In the genomic region with DNA sequence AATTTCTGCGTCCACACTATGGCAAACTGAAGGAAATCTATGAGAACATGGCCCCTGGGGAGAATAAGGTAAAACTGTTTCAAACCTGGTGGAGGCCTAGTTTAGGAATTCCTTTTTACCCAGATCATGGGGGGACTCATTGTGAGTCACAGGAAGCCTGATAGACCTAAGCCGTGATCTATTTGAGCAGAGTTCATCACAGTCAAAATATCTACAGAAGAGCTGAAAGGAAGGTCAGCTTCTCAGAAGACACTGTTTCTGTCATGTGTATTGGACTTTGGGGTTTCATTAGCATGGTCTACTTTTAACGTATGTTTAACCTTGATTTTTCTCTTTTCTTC, we compare ENCODE assay signal across 1 cellular context.
TF ChIP-seq lines count a peak whose summit lies in the region.

No MANE protein-coding gene starts in this region.

TF ChIP-seq in HEK293T, 16 proteins besides CTCF, POLR2A, EP300 and RAD21:
- TF ChIP-seq TARDBP (IDR thresholded peaks at IDR 0.05) = no peak
- no peak for TF ChIP-seq FOXA1 (IDR thresholded peaks at IDR 0.05)
- no peak for TF ChIP-seq ARNT (IDR thresholded peaks at IDR 0.05)
- TF ChIP-seq ELF4 (IDR thresholded peaks at IDR 0.05) = no peak
- no peak for TF ChIP-seq FOXM1 (IDR thresholded peaks at IDR 0.05; ENCODE audit: borderline replicate concordance)
- no peak for TF ChIP-seq BHLHE40 (IDR thresholded peaks at IDR 0.05; ENCODE audit: borderline replicate concordance)
- no peak for TF ChIP-seq NFRKB (IDR thresholded peaks at IDR 0.05)
- TF ChIP-seq LEF1 (IDR thresholded peaks at IDR 0.05; ENCODE audit: borderline replicate concordance) = no peak
- no peak for TF ChIP-seq ZNF384 (IDR thresholded peaks at IDR 0.05)
- TF ChIP-seq SP1 (IDR thresholded peaks at IDR 0.05) = no peak
- TF ChIP-seq SUZ12 (IDR thresholded peaks at IDR 0.05) = no peak
- no peak for TF ChIP-seq FOXK2 (IDR thresholded peaks at IDR 0.05)
- TF ChIP-seq, protein P1, sequence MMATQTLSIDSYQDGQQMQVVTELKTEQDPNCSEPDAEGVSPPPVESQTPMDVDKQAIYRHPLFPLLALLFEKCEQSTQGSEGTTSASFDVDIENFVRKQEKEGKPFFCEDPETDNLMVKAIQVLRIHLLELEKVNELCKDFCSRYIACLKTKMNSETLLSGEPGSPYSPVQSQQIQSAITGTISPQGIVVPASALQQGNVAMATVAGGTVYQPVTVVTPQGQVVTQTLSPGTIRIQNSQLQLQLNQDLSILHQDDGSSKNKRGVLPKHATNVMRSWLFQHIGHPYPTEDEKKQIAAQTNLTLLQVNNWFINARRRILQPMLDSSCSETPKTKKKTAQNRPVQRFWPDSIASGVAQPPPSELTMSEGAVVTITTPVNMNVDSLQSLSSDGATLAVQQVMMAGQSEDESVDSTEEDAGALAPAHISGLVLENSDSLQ (IDR thresholded peaks at IDR 0.05) = no peak
TF ChIP-seq in HEK293T: peak in this region for 0.
